Comparison of ENCODE assay signal across 35 cellular contexts in genomic region chr1:81752840-81753239, GRCh38.
"Had no signal": no experiment of that assay in that cellular context is flagged by ENCODE, and none has a peak within 500 bp of the region (broad histone marks: within the 10 kb centered on the region; RNA-seq: fewer than 3 reads in every experiment).

No MANE protein-coding gene starts in this region.

- DNase-seq: Karpas-422, Kasumi-1, MG63, MM.1S, MV-4-11, NCI-H1048, NCI-H1092, NCI-H1092 treated with DMSO at 0.1 percent for 48 hours, NCI-H1105, NCI-H1105 treated with DMSO at 0.1 percent for 48 hours, NCI-H1417, NCI-H1417 treated with DMSO at 0.1 percent for 48 hours, NCI-H1436, NCI-H1436 treated with DMSO at 0.1 percent for 48 hours, NCI-H146, NCI-H1694, NCI-H1694 treated with DMSO at 0.1 percent for 48 hours, NCI-H187, NCI-H187 treated with DMSO at 0.1 percent for 48 hours, NCI-H1930, NCI-H2029, NCI-H2029 treated with DMSO at 0.1 percent for 48 hours, NCI-H2081, NCI-H2081 treated with DMSO at 0.1 percent for 48 hours, NCI-H2107, NCI-H2171, NCI-H2171 treated with DMSO at 0.1 percent for 48 hours, NCI-H2227 treated with DMSO at 0.1 percent for 48 hours, NCI-H226, NCI-H345, NCI-H446, NCI-H446 treated with DMSO at 0.1 percent for 48 hours, NCI-H510A, NCI-H510A treated with DMSO at 0.1 percent for 48 hours, NCI-H524 had no signal

- H3K36me3 ChIP-seq: MG63 had no signal

- H3K9me3 ChIP-seq: MG63 had no signal

- H3K4me3 ChIP-seq: MG63 had no signal

- H3K27me3 ChIP-seq: MG63 had no signal
